ENCODE assay signal across 23 cellular contexts in genomic region chr18:6010284-6010683, GRCh38.
A peak's percentile ranks its signal among the peaks of the same experiment; 100 is the strongest.
DNase-seq lines count a peak whose midpoint lies in the region; ATAC-seq and TF ChIP-seq lines count a peak whose summit lies in the region.
"Had no signal": no experiment of that assay in that cellular context is flagged by ENCODE, and none has a peak within 500 bp of the region (broad histone marks: within the 10 kb centered on the region; RNA-seq: fewer than 3 reads in every experiment).

No MANE protein-coding gene starts in this region.

- peak overlapping the region; percentile 25 for H2AFZ ChIP-seq in ACC112 (ENCODE audit: low read length, unreplicated experiment)
- H2AFZ ChIP-seq in PC-3 (ENCODE audit: low read length): no peak overlapping the region
- H2AFZ ChIP-seq in fibroblast of lung (ENCODE audit: low read length): no peak overlapping the region

- peaks cover 7% of the 10 kb centered on the region for H3K4me1 Mint-ChIP-seq in endodermal cell
- H3K4me1 Mint-ChIP-seq: B cell, CD14-positive monocyte, IgD-negative memory B cell had no signal

- H3K4me3 Mint-ChIP-seq in endodermal cell: no peak overlapping the region
- H3K4me3 Mint-ChIP-seq: B cell, CD14-positive monocyte, IgD-negative memory B cell had no signal

- peaks cover 8% of the 10 kb centered on the region for H3K4me1 ChIP-seq in ACC112 (ENCODE audit: control insufficient read depth, insufficient read depth, low read length, unreplicated experiment)
- peaks cover 20% of the 10 kb centered on the region for H3K4me1 ChIP-seq in PC-3 (ENCODE audit: insufficient read depth, low read length)
- no peaks in the 10 kb centered on the region for H3K4me1 ChIP-seq in fibroblast of lung (ENCODE audit: control insufficient read depth, extremely low read depth, insufficient read depth, low read length)
- H3K4me1 ChIP-seq in tibial artery: no peaks in the 10 kb centered on the region
- H3K4me1 ChIP-seq in endodermal cell (ENCODE audit: control insufficient read depth, insufficient read depth, low read length): no peaks in the 10 kb centered on the region

- H3K9me3 ChIP-seq in PC-3 (ENCODE audit: low read length) (no peaks in the 10 kb centered on the region), fibroblast of lung (ENCODE audit: control insufficient read depth, insufficient read depth, low read depth, low read length) (no peaks in the 10 kb centered on the region), tibial artery (no peaks in the 10 kb centered on the region), endodermal cell (ENCODE audit: control insufficient read depth, low read length) (no peaks in the 10 kb centered on the region)

- H3K36me3 ChIP-seq in ACC112 (ENCODE audit: insufficient read depth, low read length): no peaks in the 10 kb centered on the region
- no peaks in the 10 kb centered on the region for H3K36me3 ChIP-seq in PC-3 (ENCODE audit: low read depth, low read length)
- no peaks in the 10 kb centered on the region for H3K36me3 ChIP-seq in fibroblast of lung (ENCODE audit: control insufficient read depth, insufficient read depth, low read length)
- H3K36me3 ChIP-seq in tibial artery: no peaks in the 10 kb centered on the region
- no peaks in the 10 kb centered on the region for H3K36me3 ChIP-seq in endodermal cell (ENCODE audit: control insufficient read depth, insufficient read depth, low read length)

- no peaks in the 10 kb centered on the region for H3F3A ChIP-seq in PC-3 (ENCODE audit: low read length, unreplicated experiment)

- 96 to 100% methylated on average over 3 to 4 of the region's 5 CpGs for WGBS in endodermal cell (ENCODE audit: insufficient coverage in 1 of 2, insufficient read length in 1 of 2), 2 experiments

- CTCF ChIA-PET in PC-3 (lab: Charles Lee): no interaction called here

- ATAC-seq in PC-3 (peak; percentile 65), omental fat pad (ENCODE audit: low FRiP score) (peak; percentile 63)
- ATAC-seq: Right ventricle myocardium inferior had no signal

- H3K4me3 ChIP-seq in ACC112 (ENCODE audit: low read depth, low read length) (peak overlapping the region; percentile 67), PC-3 (ENCODE audit: low read length) (peak overlapping the region; percentile 40; the same call in 1 of the 2 replicates), fibroblast of lung (replicated peaks in 1 of 4; ENCODE audit: control extremely low read depth in 1 of 4, insufficient read depth in 1 of 4, low read depth in 3 of 4, low read length in 4 of 4) (no peak overlapping the region), foreskin fibroblast (ENCODE audit: low read depth in 1 of 2, low read length in 2 of 2) (no peak overlapping the region), tibial artery (no peak overlapping the region), endodermal cell (ENCODE audit: low read length) (no peak overlapping the region)

- H3K9ac ChIP-seq in PC-3 (ENCODE audit: low read length) (peak overlapping the region; percentile 41; the same call in 1 of the 2 replicates), fibroblast of lung (ENCODE audit: insufficient read depth, low read length) (no peak overlapping the region), endodermal cell (ENCODE audit: extremely low read depth, low read length, poor library complexity, severe bottlenecking) (no peak overlapping the region)

- peaks cover 4% of the 10 kb centered on the region for H3K9me3 Mint-ChIP-seq in endodermal cell

- no peak for TF ChIP-seq CTCF in PC-3 (conservative IDR thresholded peaks at IDR 0.05; ENCODE audit: low read depth, low read length)
- TF ChIP-seq CTCF in fibroblast of lung (conservative IDR thresholded peaks at IDR 0.05 in 1 of 2, IDR thresholded peaks at IDR 0.05 in 1 of 2; ENCODE audit: low read depth in 1 of 2, low read length in 2 of 2): no peak
- no peak for TF ChIP-seq CTCF in omental fat pad (IDR thresholded peaks at IDR 0.05)
- TF ChIP-seq CTCF in foreskin fibroblast (IDR thresholded peaks at IDR 0.05; ENCODE audit: low read depth, low read length): no peak
- TF ChIP-seq CTCF in tibial artery (IDR thresholded peaks at IDR 0.05): no peak
- TF ChIP-seq CTCF in endodermal cell (conservative IDR thresholded peaks at IDR 0.05): no peak

- no peak overlapping the region for H3K27ac Mint-ChIP-seq in endodermal cell
- H3K27ac Mint-ChIP-seq: B cell, CD14-positive monocyte, IgD-negative memory B cell had no signal

- BruUV-seq in PC-3 (replicated peaks; lab: Mats Ljungman, UMichigan): no TSS peak

- H3K9me2 ChIP-seq in PC-3 (replicated peaks; ENCODE audit: low read length): no peaks in the 10 kb centered on the region

- DNase-seq in PC-3 (peak; percentile 67), fibroblast of lung (ENCODE audit: low read depth in 2 of 2) (peak; percentile 18 to 93), omental fat pad (ENCODE audit: low spot score) (no peak), foreskin fibroblast (no peak), tibial artery (no peak), endodermal cell (no peak)
- DNase-seq: 8988T, DMS53, EL, GF-D8, MV-4-11, NCI-H1105 treated with DMSO at 0.1 percent for 48 hours, NCI-H1694, NCI-H2081, NCI-H2171 treated with DMSO at 0.1 percent for 48 hours, NCI-H446, NCI-H526, OCI-M1 had no signal

- H3K4me2 ChIP-seq in PC-3 (ENCODE audit: low read length) (peak overlapping the region; percentile 75), fibroblast of lung (ENCODE audit: extremely low read depth, insufficient read depth, low read length) (no peak overlapping the region)

- no peaks in the 10 kb centered on the region for H3K27me3 ChIP-seq in ACC112 (ENCODE audit: insufficient read depth, low read length)
- H3K27me3 ChIP-seq in PC-3 (ENCODE audit: low read length): no peaks in the 10 kb centered on the region
- no peaks in the 10 kb centered on the region for H3K27me3 ChIP-seq in fibroblast of lung (ENCODE audit: control insufficient read depth, insufficient read depth, low read length)
- no peaks in the 10 kb centered on the region for H3K27me3 ChIP-seq in tibial artery
- H3K27me3 ChIP-seq in endodermal cell (ENCODE audit: control insufficient read depth, insufficient read depth, low read length, poor library complexity, severe bottlenecking): no peaks in the 10 kb centered on the region

- H3K27me3 Mint-ChIP-seq in endodermal cell (ENCODE audit: insufficient read depth): no peaks in the 10 kb centered on the region
- H3K27me3 Mint-ChIP-seq: B cell, IgD-negative memory B cell had no signal

- POLR2A ChIA-PET in PC-3 (lab: Charles Lee; ENCODE audit: unreplicated experiment): interaction anchor here (0.6 kb wide), 1 partner anchor 12 kb away, joined by 4 read pairs; no protein-coding TSS in a partner anchor

- H3K27ac ChIP-seq in ACC112 (ENCODE audit: low read depth, low read length) (peak overlapping the region; percentile 52), PC-3 (ENCODE audit: low read length) (peak overlapping the region; percentile 76), fibroblast of lung (ENCODE audit: insufficient read depth, low read length) (no peak overlapping the region), tibial artery (no peak overlapping the region), endodermal cell (ENCODE audit: low read depth, low read length) (no peak overlapping the region)

- no peaks in the 10 kb centered on the region for H4K20me1 ChIP-seq in PC-3 (ENCODE audit: low read length)
- no peaks in the 10 kb centered on the region for H4K20me1 ChIP-seq in fibroblast of lung (ENCODE audit: control insufficient read depth, extremely low read depth, insufficient read depth, low read length)

- H3K79me2 ChIP-seq in ACC112 (ENCODE audit: control insufficient read depth, insufficient read depth, low read length, unreplicated experiment) (no peaks in the 10 kb centered on the region), PC-3 (ENCODE audit: low read length) (no peaks in the 10 kb centered on the region), fibroblast of lung (ENCODE audit: control insufficient read depth, insufficient read depth, low read length) (no peaks in the 10 kb centered on the region)

- intact Hi-C loops in PC-3 (cut with micrococcal nuclease): loop anchor here (1.0 to 2.0 kb wide), 2 partner anchors 45 to 59 kb away; no protein-coding TSS in a partner anchor
- intact Hi-C loops in tibial artery (cut with DNase I; ENCODE audit: low total_unique reads): no loop called here

- no peaks in the 10 kb centered on the region for H3K36me3 Mint-ChIP-seq in endodermal cell (ENCODE audit: low read depth)
- H3K36me3 Mint-ChIP-seq: CD14-positive monocyte, IgD-negative memory B cell had no signal

Comparison
In these comparisons a context has a peak if more than half of its experiments do, and no peak if none do; other contexts are left out.
1. H3K27ac ChIP-seq: peak in ACC112 (single experiment) and PC-3 (single experiment); none in fibroblast of lung (single experiment), tibial artery (0 of 2) and endodermal cell (single experiment).
2. H3K4me3 ChIP-seq: peak in ACC112 (single experiment) and PC-3 (single experiment); none in fibroblast of lung (0 of 4), foreskin fibroblast (0 of 2), tibial artery (0 of 2) and endodermal cell (single experiment).
3. DNase-seq: peak in PC-3 (single experiment) and fibroblast of lung (2 of 2); none in omental fat pad (single experiment), foreskin fibroblast (0 of 2), tibial artery (0 of 2) and endodermal cell (single experiment).